Comparison of ENCODE assay signal across 17 cellular contexts in genomic region chr6:118761643-118762042, GRCh38.
"Had no signal": no experiment of that assay in that cellular context is flagged by ENCODE, and none has a peak within 500 bp of the region (broad histone marks: within the 10 kb centered on the region; RNA-seq: fewer than 3 reads in every experiment).

No MANE protein-coding gene starts in this region.

- H3K4me1 ChIP-seq: gastrocnemius medialis, parathyroid adenoma, sigmoid colon had no signal

- ATAC-seq: activated CD8-positive, alpha-beta memory T cell treated with anti-CD3 and anti-CD28 coated beads, Interleukin-2, amount 10 ng/mL, durations not matched to agents 7 days and 5 days; body of pancreas; gastrocnemius medialis; left ventricle myocardium superior; naive thymus-derived CD8-positive, alpha-beta T cell; stimulated activated naive B cell treated with anti-CD40 and anti-IgM and Interleukin-4, amounts not matched to agents 10 μg/mL and 1 μg/mL and 100 μg/mL, for 72 hours had no signal

- H3K4me3 ChIP-seq: body of pancreas, gastrocnemius medialis, sigmoid colon had no signal

- H3K27me3 ChIP-seq: body of pancreas, gastrocnemius medialis, sigmoid colon had no signal

- H3K79me2 ChIP-seq: parathyroid adenoma had no signal

- H3K27me3 Mint-ChIP-seq: activated naive CD8-positive, alpha-beta T cell treated with anti-CD3 and anti-CD28 coated beads for 36 hours; naive thymus-derived CD8-positive, alpha-beta T cell; stimulated activated naive B cell treated with anti-CD40 and anti-IgM and Interleukin-4, amounts not matched to agents 10 μg/mL and 1 μg/mL and 100 μg/mL, for 72 hours had no signal

- H3K36me3 Mint-ChIP-seq: activated CD8-positive, alpha-beta memory T cell treated with anti-CD3 and anti-CD28 coated beads, Interleukin-2, amount 10 ng/mL, durations not matched to agents 7 days and 5 days; naive thymus-derived CD8-positive, alpha-beta T cell; stimulated activated naive B cell treated with anti-CD40 and anti-IgM and Interleukin-4, amounts not matched to agents 10 μg/mL and 1 μg/mL and 100 μg/mL, for 72 hours had no signal

- H3K9ac ChIP-seq: parathyroid adenoma had no signal

- H3K9me3 Mint-ChIP-seq: activated CD4-positive, alpha-beta memory T cell treated with anti-CD3 and anti-CD28 coated beads, Interleukin-2, amount 10 ng/mL, durations not matched to agents 7 days and 5 days; naive thymus-derived CD8-positive, alpha-beta T cell; stimulated activated naive B cell treated with anti-CD40 and anti-IgM and Interleukin-4, amounts not matched to agents 10 μg/mL and 1 μg/mL and 100 μg/mL, for 72 hours had no signal

- H3K36me3 ChIP-seq: gastrocnemius medialis, sigmoid colon had no signal

- H3K27ac ChIP-seq: body of pancreas, gastrocnemius medialis, parathyroid adenoma, sigmoid colon had no signal

- H3K27ac Mint-ChIP-seq: activated CD4-positive, alpha-beta memory T cell treated with anti-CD3 and anti-CD28 coated beads, Interleukin-2, amount 10 ng/mL, durations not matched to agents 7 days and 5 days; activated CD8-positive, alpha-beta memory T cell treated with anti-CD3 and anti-CD28 coated beads, Interleukin-2, amount 10 ng/mL, durations not matched to agents 7 days and 5 days; activated naive CD8-positive, alpha-beta T cell treated with anti-CD3 and anti-CD28 coated beads for 36 hours; naive thymus-derived CD8-positive, alpha-beta T cell; stimulated activated naive B cell treated with anti-CD40 and anti-IgM and Interleukin-4, amounts not matched to agents 10 μg/mL and 1 μg/mL and 100 μg/mL, for 72 hours had no signal

- DNase-seq: activated CD4-positive, alpha-beta memory T cell treated with anti-CD3 and anti-CD28 coated beads, Interleukin-2, amount 10 ng/mL, durations not matched to agents 7 days and 5 days; activated CD4-positive, alpha-beta T cell treated with anti-CD3 and anti-CD28 coated beads for 48 hours; activated CD4-positive, CD25-positive, alpha-beta regulatory T cell; activated CD8-positive, alpha-beta memory T cell treated with anti-CD3 and anti-CD28 coated beads, Interleukin-2, amount 10 ng/mL, durations not matched to agents 7 days and 5 days; activated naive CD4-positive, alpha-beta T cell; activated naive CD8-positive, alpha-beta T cell treated with anti-CD3 and anti-CD28 coated beads for 36 hours; body of pancreas; caudate nucleus; gastrocnemius medialis; kidney; left ventricle myocardium superior; mesenchymal stem cell; naive thymus-derived CD8-positive, alpha-beta T cell; sigmoid colon; stimulated activated naive B cell treated with anti-CD40 and anti-IgM and Interleukin-4, amounts not matched to agents 10 μg/mL and 1 μg/mL and 100 μg/mL, for 72 hours; T-helper 2 cell had no signal

- H3K4me1 Mint-ChIP-seq: activated CD8-positive, alpha-beta memory T cell treated with anti-CD3 and anti-CD28 coated beads, Interleukin-2, amount 10 ng/mL, durations not matched to agents 7 days and 5 days had no signal

- H3K4me3 Mint-ChIP-seq: activated CD4-positive, alpha-beta memory T cell treated with anti-CD3 and anti-CD28 coated beads, Interleukin-2, amount 10 ng/mL, durations not matched to agents 7 days and 5 days; activated CD8-positive, alpha-beta memory T cell treated with anti-CD3 and anti-CD28 coated beads, Interleukin-2, amount 10 ng/mL, durations not matched to agents 7 days and 5 days; activated naive CD8-positive, alpha-beta T cell treated with anti-CD3 and anti-CD28 coated beads for 36 hours; naive thymus-derived CD8-positive, alpha-beta T cell; stimulated activated naive B cell treated with anti-CD40 and anti-IgM and Interleukin-4, amounts not matched to agents 10 μg/mL and 1 μg/mL and 100 μg/mL, for 72 hours had no signal

- H2AFZ ChIP-seq: parathyroid adenoma had no signal

- H3K9me3 ChIP-seq: body of pancreas, gastrocnemius medialis, sigmoid colon had no signal
